ENCODE assay signal across 8 cellular contexts in the genomic region with DNA sequence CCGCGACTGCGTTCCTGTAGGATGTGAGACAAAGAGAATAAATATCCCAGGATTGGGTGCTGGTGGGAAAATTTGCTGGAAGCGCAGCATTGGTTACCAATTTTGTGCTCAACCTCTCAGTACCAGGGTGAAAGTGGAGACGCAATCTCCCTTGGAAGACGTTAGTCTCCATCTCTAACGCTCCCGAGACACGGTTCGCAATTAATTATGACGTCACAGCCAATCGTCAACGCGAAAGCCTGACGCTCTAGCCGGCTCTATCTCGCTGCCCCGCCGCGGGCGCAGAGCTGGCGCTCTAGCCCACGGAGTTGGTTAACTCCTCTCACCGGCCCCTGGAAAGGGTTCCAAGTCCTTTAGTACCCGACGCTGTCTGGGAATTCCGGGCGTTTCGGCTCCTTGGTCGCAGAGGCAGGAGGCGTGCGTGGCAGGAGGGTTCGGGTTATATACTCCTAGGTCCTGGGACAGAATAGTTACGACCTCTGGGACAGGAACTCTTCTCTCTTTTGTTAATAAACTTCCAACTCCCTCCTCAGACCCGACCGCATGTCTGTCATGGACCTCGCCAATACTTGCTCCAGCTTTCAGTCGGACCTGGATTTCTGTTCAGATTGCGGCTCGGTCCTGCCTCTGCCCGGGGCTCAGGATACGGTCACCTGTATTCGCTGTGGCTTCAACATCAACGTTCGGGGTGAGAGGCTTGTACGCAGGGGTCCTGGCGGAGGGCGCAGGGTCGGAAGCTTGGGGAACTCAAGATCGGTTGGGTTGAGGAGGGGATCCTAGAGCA. TPM values are rescaled to one million over a fixed set of nuclear protein-coding genes. Genes with fewer than 3 reads are reported as not detected.
DNase-seq lines count a peak whose midpoint lies in the region; ATAC-seq, FAIRE-seq and TF ChIP-seq lines count a peak whose summit lies in the region.

Gene POLR1H, plus strand, starts transcription at position 284 of the 784 bp plus-strand sequence. Its CDS starts 260 bp downstream, at position 544.

- H3K27ac ChIP-seq in VCaP, result peak within 1 kb of the TSS; percentile 90
- peak within 1 kb of the TSS; percentile 90 to 94 for H3K27ac ChIP-seq in breast epithelium
- H3K27ac ChIP-seq in skeletal muscle tissue (ENCODE audit: low read depth, low read length), result peak within 1 kb of the TSS; percentile 90

- H3K4me1 ChIP-seq in breast epithelium, result peaks cover 0 to 7% of the 10 kb centered on the region in 2 donors
- peaks cover 24 to 32% (median 27%) of the 10 kb centered on the region in 3 donors for H3K4me1 ChIP-seq in skeletal muscle tissue (ENCODE audit: control insufficient read depth in 3 of 3, insufficient read depth in 3 of 3, low read length in 3 of 3)

- TF ChIP-seq CTCF in VCaP (conservative IDR thresholded peaks at IDR 0.05) (no peak), breast epithelium (IDR thresholded peaks at IDR 0.05) (no peak)

- TF ChIP-seq POLR2A in breast epithelium (IDR thresholded peaks at IDR 0.05), result peak; percentile 91

- intact Hi-C loops in breast epithelium (cut with DNase I; ENCODE audit: low total_unique reads), result no loop called here

- H3K9me3 ChIP-seq in breast epithelium (no peaks in the 10 kb centered on the region), iPS-18c (ENCODE audit: control insufficient read depth, insufficient read depth, low read length) (no peaks in the 10 kb centered on the region), skeletal muscle tissue (ENCODE audit: control insufficient read depth in 3 of 3, low read length in 3 of 3) (no peaks in the 10 kb centered on the region)

- peak within 1 kb of the TSS; percentile 69 to 78 (median 73) for H3K4me3 ChIP-seq in breast epithelium
- peak within 1 kb of the TSS; percentile 98 for H3K4me3 ChIP-seq in iPS-18c (ENCODE audit: insufficient read depth, low read depth, low read length)
- peak within 1 kb of the TSS; percentile 92 to 100 (median 98) for H3K4me3 ChIP-seq in skeletal muscle tissue (ENCODE audit: low read length in 3 of 3)

- peak within 1 kb of the TSS; percentile 94 to 96 (median 95) for H3K9ac ChIP-seq in skeletal muscle tissue (ENCODE audit: low read depth in 1 of 3, low read length in 3 of 3)

- no peaks in the 10 kb centered on the region for H3K36me3 ChIP-seq in breast epithelium
- peaks cover 2 to 20% (median 11%) of the 10 kb centered on the region in 3 donors for H3K36me3 ChIP-seq in skeletal muscle tissue (ENCODE audit: control insufficient read depth in 3 of 3, insufficient read depth in 3 of 3, low read length in 3 of 3)

- no peaks in the 10 kb centered on the region for H3K27me3 ChIP-seq in breast epithelium
- H3K27me3 ChIP-seq in skeletal muscle tissue (ENCODE audit: control insufficient read depth in 3 of 3, insufficient read depth in 3 of 3, low read length in 3 of 3), result no peaks in the 10 kb centered on the region

- DNase-seq in NCI-H2196 treated with DMSO at 0.1 percent for 48 hours (lab: John Stamatoyannopoulos, UW; ENCODE audit: unreplicated experiment) (peak; percentile 95), breast epithelium (ENCODE audit: low spot score in 2 of 2) (peak; percentile 92 to 93)

- ATAC-seq in GM18867 (IDR thresholded peaks at IDR 0.05; ENCODE audit: unreplicated experiment) (peak; percentile 86), HG03108 (IDR thresholded peaks at IDR 0.05; ENCODE audit: unreplicated experiment) (peak; percentile 82)

- peak; percentile 85 for FAIRE-seq in A204.1 (lab: Jason Lieb, UNC)

RNA-seq across cellular contexts. Expression of gene POLR1H, which starts in this region (rescaled TPM):
- total RNA-seq in breast epithelium, result 10 to 100 TPM; 14.2 to 39.7 (median 24.1) TPM
- 31.8 TPM for total RNA-seq in skeletal muscle tissue

Comparison
In these comparisons a context has a peak if more than half of its experiments do, and no peak if none do; other contexts are left out.
1. Peak in every context shown above with its lines: DNase-seq, ATAC-seq, H3K4me3 ChIP-seq and H3K27ac ChIP-seq.